Comparison of ENCODE assay signal across 19 cellular contexts in the genomic region with DNA sequence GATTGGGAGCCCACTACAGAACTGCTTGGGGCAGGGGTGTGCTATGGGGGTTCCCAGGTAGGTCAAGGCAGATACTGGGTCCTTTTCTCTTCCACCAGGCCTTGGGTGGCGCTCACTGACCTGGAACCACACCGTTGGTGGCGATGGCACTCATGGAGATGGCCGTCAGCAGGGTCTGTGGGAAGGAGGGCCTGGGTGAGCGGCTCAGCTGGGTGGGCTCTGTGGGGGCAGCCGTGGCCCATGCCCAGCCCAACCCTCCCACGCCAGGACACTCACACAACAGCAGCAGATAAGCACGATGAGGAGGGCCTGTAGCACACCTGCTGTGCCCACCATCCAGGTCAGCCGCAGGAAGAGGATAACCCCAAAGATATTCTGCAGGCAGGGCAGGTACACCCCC. TPM values are rescaled to one million over a fixed set of nuclear protein-coding genes. Genes with fewer than 3 reads are reported as not detected.
"Had no signal": no experiment of that assay in that cellular context is flagged by ENCODE, and none has a peak within 500 bp of the region (broad histone marks: within the 10 kb centered on the region; RNA-seq: fewer than 3 reads in every experiment).

No MANE protein-coding gene starts in this region.

- H3K27me3 Mint-ChIP-seq: activated CD8-positive, alpha-beta T cell treated with anti-CD3 and anti-CD28 coated beads for 36 hours; activated naive CD4-positive, alpha-beta T cell treated with anti-CD3 and anti-CD28 coated beads, Interleukin-2, amount 50 U/mL, for 24 hours had no signal

- H3K9me3 ChIP-seq: Peyer's patch had no signal

- H3K9me3 Mint-ChIP-seq: activated CD8-positive, alpha-beta T cell treated with anti-CD3 and anti-CD28 coated beads for 36 hours; activated naive CD4-positive, alpha-beta T cell treated with anti-CD3 and anti-CD28 coated beads, Interleukin-2, amount 50 U/mL, for 24 hours; T-helper 1 cell treated with Interleukin-12 subunit alpha and Interleukin-12 subunit beta and Interleukin-4 antibody, amounts not matched to agents 30 μg/mL and 1 μg/mL, for 36 hours had no signal

- H3K4me3 ChIP-seq: Peyer's patch had no signal

- H3K4me3 Mint-ChIP-seq: activated CD8-positive, alpha-beta T cell treated with anti-CD3 and anti-CD28 coated beads for 36 hours; activated naive CD4-positive, alpha-beta T cell treated with anti-CD3 and anti-CD28 coated beads, Interleukin-2, amount 50 U/mL, for 24 hours; T-helper 1 cell treated with Interleukin-12 subunit alpha and Interleukin-12 subunit beta and Interleukin-4 antibody, amounts not matched to agents 30 μg/mL and 1 μg/mL, for 36 hours had no signal

- ATAC-seq: activated CD4-positive, CD25-positive, alpha-beta regulatory T cell treated with anti-CD3 and anti-CD28 coated beads, Interleukin-2, amount 50 U/mL, for 24 hours; activated CD8-positive, alpha-beta T cell treated with anti-CD3 and anti-CD28 coated beads for 36 hours had no signal

- H3K27me3 ChIP-seq: Peyer's patch had no signal

- DNase-seq: activated CD4-positive, alpha-beta T cell treated with anti-CD3 and anti-CD28 coated beads for 4 hours; activated CD8-positive, alpha-beta memory T cell treated with anti-CD3 and anti-CD28 coated beads, Interleukin-2, amount 50 U/mL, for 48 hours; activated CD8-positive, alpha-beta T cell treated with anti-CD3 and anti-CD28 coated beads for 36 hours; activated T-cell treated with anti-CD3 and anti-CD28 coated beads, Interleukin-2, amount 50 U/mL, for 1 hour; Kasumi-1; NCI-H1105 treated with DMSO at 0.1 percent for 48 hours; NCI-H1436 treated with DMSO at 0.1 percent for 48 hours; NCI-H187; NCI-H2081; NCI-H446; NCI-H524; Peyer's patch; SHP77 treated with DMSO at 0.1 percent for 48 hours had no signal

- H3K27ac Mint-ChIP-seq: activated CD8-positive, alpha-beta T cell treated with anti-CD3 and anti-CD28 coated beads for 36 hours; activated naive CD4-positive, alpha-beta T cell treated with anti-CD3 and anti-CD28 coated beads, Interleukin-2, amount 50 U/mL, for 24 hours; T-helper 1 cell treated with Interleukin-12 subunit alpha and Interleukin-12 subunit beta and Interleukin-4 antibody, amounts not matched to agents 30 μg/mL and 1 μg/mL, for 36 hours had no signal

- H3K4me1 Mint-ChIP-seq: activated naive CD4-positive, alpha-beta T cell treated with anti-CD3 and anti-CD28 coated beads, Interleukin-2, amount 50 U/mL, for 24 hours had no signal

RNA-seq across cellular contexts. Expression of a gene that starts 22.7 kb away (rescaled TPM):
- total RNA-seq: aorta, bronchial epithelial cell, Peyer's patch, SK-MEL-5 had no signal
- polyA plus RNA-seq: aorta had no signal
